ENCODE assay signal across 8 cellular contexts in the genomic region with DNA sequence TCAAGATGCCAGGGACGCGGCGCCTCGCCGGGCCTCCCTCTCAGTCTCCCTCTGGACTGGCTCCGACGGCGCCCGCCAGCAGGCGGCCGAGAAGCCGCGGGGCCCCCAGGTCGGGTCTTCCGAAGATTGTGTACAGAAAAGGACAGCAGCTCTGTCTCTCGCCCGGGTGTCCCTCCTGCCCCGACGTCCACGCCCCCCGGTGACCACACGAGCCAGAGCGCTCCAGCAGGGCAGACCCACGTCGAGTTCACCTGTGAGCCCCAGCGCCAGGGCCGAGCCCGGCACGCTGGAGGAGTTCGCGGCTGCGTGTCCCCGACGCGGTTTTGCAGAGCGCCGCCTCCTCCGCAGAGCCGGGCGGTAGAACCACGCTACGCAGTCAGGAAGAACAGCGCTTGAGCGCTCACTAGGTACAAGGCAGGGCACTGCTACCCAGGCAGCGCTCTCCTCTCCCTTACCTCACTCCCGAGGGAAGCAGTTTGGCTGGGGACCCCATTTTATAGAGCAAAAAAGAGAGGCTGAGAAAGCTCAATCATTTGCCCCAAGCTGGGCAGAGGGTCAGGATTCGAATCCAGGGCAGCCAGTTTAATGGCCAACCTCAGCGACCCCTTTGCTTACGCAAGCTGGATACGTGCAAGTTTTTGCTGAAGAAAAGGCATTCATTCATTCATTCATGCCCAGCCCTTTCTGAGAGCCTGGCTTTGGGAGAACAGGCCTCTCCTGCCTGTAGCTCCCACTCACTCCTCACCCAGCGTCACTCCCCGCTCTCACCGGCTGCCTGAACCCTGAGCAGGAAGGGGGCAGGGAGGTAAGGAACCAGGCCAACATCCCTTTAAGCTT. TPM values are rescaled to one million over a fixed set of nuclear protein-coding genes. Genes with fewer than 3 reads are reported as not detected.
A peak's percentile ranks its signal among the peaks of the same experiment; 100 is the strongest.
DNase-seq lines count a peak whose midpoint lies in the region; ATAC-seq and TF ChIP-seq lines count a peak whose summit lies in the region.

No MANE protein-coding gene starts in this region.

- WGBS in gastroesophageal sphincter (ENCODE audit: low coverage in 1 of 2), 2 donors: 0 to 13% methylated on average over 1 to 6 of the region's 53 CpGs

- TF ChIP-seq CTCF in Panc1 (IDR thresholded peaks at IDR 0.05) (peak; percentile 63), gastroesophageal sphincter (IDR thresholded peaks at IDR 0.05) (peak in 3 of 4 experiments; percentile 38 to 66 (median 52))

- CTCF ChIA-PET in Panc1 (lab: Charles Lee): interaction anchor here (1.0 kb wide), 1 partner anchor 263 kb away, joined by 5 read pairs; no protein-coding TSS in a partner anchor

- ATAC-seq in Panc1: peak; percentile 47
- ATAC-seq in gastroesophageal sphincter: no peak
- no peak for ATAC-seq in GM18868 (IDR thresholded peaks at IDR 0.05; ENCODE audit: unreplicated experiment)

- H3K36me3 ChIP-seq in Panc1 (ENCODE audit: control insufficient read depth, insufficient read depth, low read length) (no peaks in the 10 kb centered on the region), gastroesophageal sphincter (no peaks in the 10 kb centered on the region)

- POLR2A ChIA-PET in Panc1 (lab: Charles Lee): interaction anchor here (0.7 kb wide), 1 partner anchor 276 kb away, joined by 10 read pairs; no protein-coding TSS in a partner anchor

- H3K4me1 ChIP-seq in Panc1 (ENCODE audit: control insufficient read depth, insufficient read depth, low read length): peaks cover 24% of the 10 kb centered on the region
- peaks cover 0 to 48% (median 29%) of the 10 kb centered on the region in 3 donors for H3K4me1 ChIP-seq in gastroesophageal sphincter

- BruUV-seq in Panc1 (replicated peaks; lab: Mats Ljungman, UMichigan): no TSS peak

- H3K27me3 ChIP-seq in Panc1 (ENCODE audit: control insufficient read depth, insufficient read depth, low read length) (no peaks in the 10 kb centered on the region), gastroesophageal sphincter (no peaks in the 10 kb centered on the region)

- in situ Hi-C loops in Panc1 (cut with HindIII; ENCODE audit: low pct_unique_long_range_greater_than_20kb, low sequenced_read_pairs): no loop called here

- H3K4me3 ChIP-seq in Panc1 (ENCODE audit: low read depth in 2 of 2, low read length in 2 of 2): peak overlapping the region; percentile 57 to 92
- peak overlapping the region; percentile 1 to 93 for H3K4me3 ChIP-seq in gastroesophageal sphincter

- no peak for TF ChIP-seq POLR2A in gastroesophageal sphincter (IDR thresholded peaks at IDR 0.05)

- DNase-seq in NCI-H524 (lab: John Stamatoyannopoulos, UW) (peak; percentile 66 to 73), NCI-H524 treated with DMSO at 0.1 percent for 48 hours (lab: John Stamatoyannopoulos, UW) (no peak), Panc1 (ENCODE audit: low read depth, low spot score) (no peak), activated T-helper 1 cell treated with Interleukin-2 at 50 U/mL for 16 hours (ENCODE audit: low read depth) (peak; percentile 54), posterior vena cava (ENCODE audit: low spot score) (peak; percentile 88), D341Med (ENCODE audit: low spot score) (no peak)

- no peak for TF ChIP-seq EP300 in gastroesophageal sphincter (IDR thresholded peaks at IDR 0.05)

- peak overlapping the region; percentile 83 for H3K27ac ChIP-seq in Panc1 (ENCODE audit: low read length)
- H3K27ac ChIP-seq in gastroesophageal sphincter: peak overlapping the region in 3 of 4 donors; percentile 79 to 97 (median 96)

- intact Hi-C loops in Panc1 (cut with micrococcal nuclease; ENCODE audit: unreplicated experiment): loop anchor here (1.0 kb wide), 1 partner anchor 11 kb away; no protein-coding TSS in a partner anchor
- intact Hi-C loops in posterior vena cava (cut with DNase I): loop anchor here (5.0 kb wide), 2 partner anchors 208 to 838 kb away; no protein-coding TSS in a partner anchor

- H3K9me3 ChIP-seq in Panc1 (ENCODE audit: control insufficient read depth, insufficient read depth, low read depth, low read length) (no peaks in the 10 kb centered on the region), gastroesophageal sphincter (no peaks in the 10 kb centered on the region)

RNA-seq across cellular contexts. Expression of a gene that starts 3.0 kb away (rescaled TPM):
- 132 TPM for total RNA-seq in Panc1 (2021; ENCODE audit: unreplicated experiment)
- polyA plus RNA-seq in Panc1 (2012; ENCODE audit: insufficient read length): 94.7 TPM
- total RNA-seq in gastroesophageal sphincter: 10 to 100 TPM; 32.4 to 81.6 (median 62.6) TPM
- 10 to 100 TPM; 45.5 to 50.9 TPM for total RNA-seq in posterior vena cava

Comparison
In these comparisons a context has a peak if more than half of its experiments do, and no peak if none do; other contexts are left out.
1. DNase-seq: peak in NCI-H524 (2 of 2), activated T-helper 1 cell treated with Interleukin-2 at 50 U/mL for 16 hours (single experiment) and posterior vena cava (single experiment); none in NCI-H524 treated with DMSO at 0.1 percent for 48 hours (single experiment), Panc1 (single experiment) and D341Med (single experiment).